15 cellular contexts compared by ENCODE assay signal in genomic region chr6:122180132-122180531, GRCh38.
A peak's percentile ranks its signal among the peaks of the same experiment; 100 is the strongest.
DNase-seq lines count a peak whose midpoint lies in the region; ATAC-seq and TF ChIP-seq lines count a peak whose summit lies in the region.
"Had no signal": no experiment of that assay in that cellular context is flagged by ENCODE, and none has a peak within 500 bp of the region (broad histone marks: within the 10 kb centered on the region; RNA-seq: fewer than 3 reads in every experiment).

No MANE protein-coding gene starts in this region.

- DNase-seq in heart right ventricle (no peak), right atrium auricular region (ENCODE audit: low spot score) (no peak), amniotic epithelial cell (ENCODE audit: low read depth) (peak; percentile 40), upper lobe of right lung (no peak), ascending aorta (ENCODE audit: low spot score in 2 of 2) (no peak)
- no peak for DNase-seq in activated CD4-positive, alpha-beta T cell treated with anti-CD3 and anti-CD28 coated beads, Interleukin-2, amount 50 U/mL, for 4 hours
- DNase-seq: EL; NCI-H1694 treated with DMSO at 0.1 percent for 48 hours; NK-92 treated with Interleukin-12 subunit alpha and Interleukin-12 subunit beta, amount 100 ng/mL, for 24 hours had no signal

- H3K4me1 ChIP-seq in heart right ventricle: peaks cover 0 to 7% (median 0%) of the 10 kb centered on the region in 9 donors
- no peaks in the 10 kb centered on the region for H3K4me1 ChIP-seq in right atrium auricular region
- H3K4me1 ChIP-seq in gastroesophageal sphincter: peaks cover 0 to 19% (median 0%) of the 10 kb centered on the region in 3 donors
- no peaks in the 10 kb centered on the region for H3K4me1 ChIP-seq in upper lobe of right lung
- no peaks in the 10 kb centered on the region for H3K4me1 ChIP-seq in ascending aorta

- TF ChIP-seq EP300 in gastroesophageal sphincter (IDR thresholded peaks at IDR 0.05): no peak

- TF ChIP-seq POLR2A in gastroesophageal sphincter (IDR thresholded peaks at IDR 0.05): no peak

- 8 to 15% methylated on average over 1 of the region's 1 CpG for WGBS in heart right ventricle, 2 donors
- 0 to 18% methylated on average over 1 of the region's 1 CpG for WGBS in gastroesophageal sphincter (ENCODE audit: low coverage in 1 of 2), 2 donors

- intact Hi-C loops in heart right ventricle (cut with DNase I) (loop anchor here in 9 of 10 donors (5.0 to 10.0 kb wide), 18 partner anchors 48 to 1115 kb away; partner anchors contain the start of gene GJA1 (in 2 of the 9)), upper lobe of right lung (cut with DNase I) (no loop called here), ascending aorta (cut with DNase I) (loop anchor here (10.0 kb wide), 3 partner anchors 145 to 1125 kb away; partner anchors contain the start of gene TBC1D32)

- H3K36me3 ChIP-seq in heart right ventricle: no peaks in the 10 kb centered on the region
- H3K36me3 ChIP-seq in right atrium auricular region: no peaks in the 10 kb centered on the region
- no peaks in the 10 kb centered on the region for H3K36me3 ChIP-seq in gastroesophageal sphincter
- no peaks in the 10 kb centered on the region for H3K36me3 ChIP-seq in upper lobe of right lung
- H3K36me3 ChIP-seq in ascending aorta: no peaks in the 10 kb centered on the region
- H3K36me3 ChIP-seq: vagina had no signal

- no peaks in the 10 kb centered on the region for H3K9me3 ChIP-seq in heart right ventricle
- H3K9me3 ChIP-seq in right atrium auricular region: no peaks in the 10 kb centered on the region
- H3K9me3 ChIP-seq in gastroesophageal sphincter: no peaks in the 10 kb centered on the region
- no peaks in the 10 kb centered on the region for H3K9me3 ChIP-seq in upper lobe of right lung
- no peaks in the 10 kb centered on the region for H3K9me3 ChIP-seq in ascending aorta
- H3K9me3 ChIP-seq: vagina had no signal

- H3K27ac ChIP-seq in heart right ventricle (peak overlapping the region in 2 of 10 donors; percentile 5 to 16), right atrium auricular region (peak overlapping the region in 1 of 2 donors; percentile 19), gastroesophageal sphincter (no peak overlapping the region), upper lobe of right lung (no peak overlapping the region), ascending aorta (no peak overlapping the region)
- H3K27ac ChIP-seq: SK-N-MC, vagina had no signal

- H3K27me3 ChIP-seq in heart right ventricle (no peaks in the 10 kb centered on the region), right atrium auricular region (no peaks in the 10 kb centered on the region), gastroesophageal sphincter (no peaks in the 10 kb centered on the region), upper lobe of right lung (no peaks in the 10 kb centered on the region), ascending aorta (no peaks in the 10 kb centered on the region)
- H3K27me3 ChIP-seq: vagina had no signal

- ATAC-seq in heart right ventricle: peak in 6 of 8 donors; percentile 58 to 78 (median 74)
- ATAC-seq in gastroesophageal sphincter: peak; percentile 50
- ATAC-seq in upper lobe of right lung: no peak
- ATAC-seq in GM19023 (IDR thresholded peaks at IDR 0.05; ENCODE audit: unreplicated experiment): no peak
- ATAC-seq: K562; stimulated activated memory B cell treated with anti-CD40 and anti-IgM and Interleukin-4, amounts not matched to agents 10 μg/mL and 1 μg/mL and 100 μg/mL, for 72 hours had no signal

- TF ChIP-seq CTCF in heart right ventricle (IDR thresholded peaks at IDR 0.05): peak in 6 of 9 donors; percentile 25 to 58 (median 49)
- peak in 1 of 2 donors; percentile 54 for TF ChIP-seq CTCF in right atrium auricular region (IDR thresholded peaks at IDR 0.05)
- TF ChIP-seq CTCF in gastroesophageal sphincter (IDR thresholded peaks at IDR 0.05): peak in 3 of 4 experiments; percentile 30 to 53 (median 51)
- peak; percentile 22 for TF ChIP-seq CTCF in upper lobe of right lung (IDR thresholded peaks at IDR 0.05)
- TF ChIP-seq CTCF in ascending aorta (IDR thresholded peaks at IDR 0.05): peak in 1 of 3 experiments; percentile 13

- H3K4me3 ChIP-seq in heart right ventricle (no peak overlapping the region), right atrium auricular region (no peak overlapping the region), gastroesophageal sphincter (no peak overlapping the region), upper lobe of right lung (no peak overlapping the region), ascending aorta (no peak overlapping the region)
- H3K4me3 ChIP-seq: K562, SK-N-MC, vagina had no signal

Comparison
In these comparisons a context has a peak if more than half of its experiments do, and no peak if none do; other contexts are left out.
1. ATAC-seq: peak in heart right ventricle (6 of 8) and gastroesophageal sphincter (single experiment); none in upper lobe of right lung (single experiment) and GM19023 (single experiment).